8 cellular contexts compared by ENCODE assay signal in the genomic region with DNA sequence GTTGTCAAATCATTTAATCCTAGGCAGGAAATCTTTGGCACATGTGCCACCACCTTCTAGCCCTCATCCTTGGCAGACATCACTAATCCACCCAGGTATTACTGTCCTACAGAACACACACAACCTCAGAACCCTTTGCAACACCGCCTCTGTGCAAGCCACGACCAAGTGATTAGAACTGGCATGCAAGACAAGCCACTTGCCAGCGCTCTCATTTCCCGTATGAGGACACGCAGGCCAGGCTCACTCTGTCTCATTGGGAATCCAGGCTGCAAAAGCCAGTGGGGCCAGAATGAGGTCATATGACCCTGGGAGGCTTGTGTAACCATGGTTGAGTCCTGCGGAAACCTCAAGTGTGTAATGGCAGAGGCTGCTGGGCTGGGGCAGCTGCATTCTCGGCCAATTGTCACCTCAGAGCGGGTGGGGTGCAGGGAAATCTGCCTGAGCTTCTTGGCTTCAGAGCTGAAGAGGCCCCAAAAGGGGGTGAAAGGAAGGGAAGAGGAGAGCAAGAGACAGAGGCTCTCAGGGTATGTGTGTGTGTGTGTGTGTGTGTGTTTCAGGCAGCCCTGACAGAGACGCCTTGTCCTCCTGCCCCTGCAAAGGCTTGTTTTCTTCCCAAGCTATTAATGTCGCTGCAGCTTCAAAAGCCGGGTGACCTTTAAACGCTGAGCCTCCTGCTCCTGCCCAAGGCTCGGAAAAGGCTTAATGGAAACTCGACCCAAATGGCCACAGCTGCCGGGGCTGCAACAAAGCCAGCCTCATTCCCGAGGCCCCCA. TPM values are rescaled to one million over a fixed set of nuclear protein-coding genes. Genes with fewer than 3 reads are reported as not detected.
DNase-seq lines count a peak whose midpoint lies in the region; TF ChIP-seq lines count a peak whose summit lies in the region.

No MANE protein-coding gene starts in this region.

- H3K4me3 Mint-ChIP-seq in endothelial cell (ENCODE audit: unreplicated experiment), result no peak overlapping the region

- peaks cover 6% of the 10 kb centered on the region for H3K36me3 Mint-ChIP-seq in endothelial cell (ENCODE audit: low read depth, unreplicated experiment)

- H3K4me1 Mint-ChIP-seq in endothelial cell (ENCODE audit: unreplicated experiment), result peaks cover 23% of the 10 kb centered on the region

- DNase-seq in AG08396 (ENCODE audit: low spot score), result peak; percentile 93
- peak; percentile 91 for DNase-seq in HS-27A (ENCODE audit: low read depth)
- peak; percentile 84 to 91 for DNase-seq in SHP77 (lab: John Stamatoyannopoulos, UW)
- no peak for DNase-seq in endothelial cell (ENCODE audit: low spot score)
- DNase-seq in medulla oblongata (ENCODE audit: extremely low spot score), result peak; percentile 97
- no peak for DNase-seq in stimulated activated naive CD4-positive, alpha-beta T cell (lab: John Stamatoyannopoulos, UW)
- DNase-seq in OCI-M2 (lab: John Stamatoyannopoulos, UW; ENCODE audit: unreplicated experiment), result no peak

- peak overlapping the region; percentile 94 for H3K27ac Mint-ChIP-seq in endothelial cell (ENCODE audit: unreplicated experiment)

- peaks cover 12% of the 10 kb centered on the region for H3K27me3 Mint-ChIP-seq in endothelial cell (ENCODE audit: unreplicated experiment)

- H3K27ac ChIP-seq in temporal lobe (ENCODE audit: low read depth, low read length), result peak overlapping the region; percentile 97

- no peaks in the 10 kb centered on the region for H3K9me3 Mint-ChIP-seq in endothelial cell (ENCODE audit: unreplicated experiment)

- peak; percentile 25 for TF ChIP-seq CTCF in endothelial cell (IDR thresholded peaks at IDR 0.05; ENCODE audit: unreplicated experiment)

RNA-seq across cellular contexts. Expression of a gene that starts 43.2 kb away (rescaled TPM):
- total RNA-seq in endothelial cell (ENCODE audit: unreplicated experiment) (39.3 TPM), temporal lobe (17.7 TPM)

Comparison
In these comparisons a context has a peak if more than half of its experiments do, and no peak if none do; other contexts are left out.
1. DNase-seq: peak in AG08396 (single experiment), HS-27A (single experiment), SHP77 (2 of 2) and medulla oblongata (single experiment); none in endothelial cell (single experiment), stimulated activated naive CD4-positive, alpha-beta T cell (0 of 6) and OCI-M2 (single experiment).